ENCODE assay signal across 22 cellular contexts in genomic region chr6:150615967-150616366, GRCh38. TPM values are rescaled to one million over a fixed set of nuclear protein-coding genes. Genes with fewer than 3 reads are reported as not detected.
DNase-seq lines count a peak whose midpoint lies in the region; ATAC-seq and TF ChIP-seq lines count a peak whose summit lies in the region.
"Had no signal": no experiment of that assay in that cellular context is flagged by ENCODE, and none has a peak within 500 bp of the region (broad histone marks: within the 10 kb centered on the region; RNA-seq: fewer than 3 reads in every experiment).

No MANE protein-coding gene starts in this region.

- H3K79me2 ChIP-seq in Loucy (ENCODE audit: insufficient read depth, low read length), result peaks cover 96% of the 10 kb centered on the region

- CTCF ChIA-PET in activated CD4-positive, alpha-beta T cell treated with anti-CD3 and anti-CD28 coated beads for 36 hours (lab: Charles Lee), result interaction anchor here (0.6 to 1.2 kb wide), 6 partner anchors 9 to 545 kb away, joined by 3 to 5 read pairs (median 3); partner anchors contain the start of gene PLEKHG1
- CTCF ChIA-PET in CD8-positive, alpha-beta memory T cell (lab: Charles Lee), result interaction anchor here (0.6 kb wide), 1 partner anchor 16 kb away, joined by 4 read pairs; no protein-coding TSS in a partner anchor

- peaks cover 14% of the 10 kb centered on the region for H3K27me3 Mint-ChIP-seq in activated CD4-positive, alpha-beta T cell treated with anti-CD3 and anti-CD28 coated beads for 36 hours
- peaks cover 4% of the 10 kb centered on the region for H3K27me3 Mint-ChIP-seq in endothelial cell (ENCODE audit: unreplicated experiment)
- no peaks in the 10 kb centered on the region for H3K27me3 Mint-ChIP-seq in stimulated activated memory B cell treated with anti-CD40 and anti-IgM and Interleukin-4, amounts not matched to agents 10 μg/mL and 1 μg/mL and 100 μg/mL, for 72 hours
- peaks cover 1 to 6% of the 10 kb centered on the region in 2 donors for H3K27me3 Mint-ChIP-seq in CD8-positive, alpha-beta memory T cell

- no peak overlapping the region for H3K4me3 ChIP-seq in Loucy (ENCODE audit: low read length, poor library complexity, severe bottlenecking)
- H3K4me3 ChIP-seq in CD8-positive, alpha-beta memory T cell (ENCODE audit: low read length), result no peak overlapping the region
- H3K4me3 ChIP-seq: K562, MG63, SJCRH30 had no signal

- no peaks in the 10 kb centered on the region; the same call in 1 of the 2 replicates for H3F3A ChIP-seq in Loucy (ENCODE audit: low read depth)

- no peak overlapping the region for H3K9ac ChIP-seq in Loucy (ENCODE audit: low read depth, low read length, poor library complexity, severe bottlenecking)

- TF ChIP-seq CTCF in Loucy (conservative IDR thresholded peaks at IDR 0.05; ENCODE audit: low read length) (no peak), endothelial cell (IDR thresholded peaks at IDR 0.05; ENCODE audit: unreplicated experiment) (no peak)

- POLR2A ChIA-PET in activated CD4-positive, alpha-beta T cell treated with anti-CD3 and anti-CD28 coated beads for 36 hours (lab: Charles Lee), result no interaction called here
- POLR2A ChIA-PET in CD8-positive, alpha-beta memory T cell (lab: Charles Lee), result no interaction called here

- no peaks in the 10 kb centered on the region for H3K36me3 ChIP-seq in Loucy (ENCODE audit: insufficient read depth, low read length)
- no peaks in the 10 kb centered on the region for H3K36me3 ChIP-seq in CD8-positive, alpha-beta memory T cell (ENCODE audit: insufficient read depth, low read length)
- H3K36me3 ChIP-seq: MG63, SJCRH30 had no signal

- H3K4me3 Mint-ChIP-seq in activated CD4-positive, alpha-beta T cell treated with anti-CD3 and anti-CD28 coated beads for 36 hours, result no peak overlapping the region
- H3K4me3 Mint-ChIP-seq in endothelial cell (ENCODE audit: unreplicated experiment), result no peak overlapping the region
- H3K4me3 Mint-ChIP-seq in stimulated activated memory B cell treated with anti-CD40 and anti-IgM and Interleukin-4, amounts not matched to agents 10 μg/mL and 1 μg/mL and 100 μg/mL, for 72 hours, result no peak overlapping the region
- peak overlapping the region in 1 of 7 donors; percentile 10 for H3K4me3 Mint-ChIP-seq in CD8-positive, alpha-beta memory T cell

- H3K27me3 ChIP-seq in Loucy (ENCODE audit: insufficient read depth, low read length, poor library complexity, severe bottlenecking), result no peaks in the 10 kb centered on the region
- no peaks in the 10 kb centered on the region for H3K27me3 ChIP-seq in CD8-positive, alpha-beta memory T cell (ENCODE audit: insufficient read depth, low read length, poor library complexity, severe bottlenecking)
- H3K27me3 ChIP-seq: MG63, SJCRH30 had no signal

- H3K4me1 Mint-ChIP-seq in activated CD4-positive, alpha-beta T cell treated with anti-CD3 and anti-CD28 coated beads for 36 hours, result peaks cover 9% of the 10 kb centered on the region
- peaks cover 87% of the 10 kb centered on the region for H3K4me1 Mint-ChIP-seq in endothelial cell (ENCODE audit: unreplicated experiment)
- H3K4me1 Mint-ChIP-seq in stimulated activated memory B cell treated with anti-CD40 and anti-IgM and Interleukin-4, amounts not matched to agents 10 μg/mL and 1 μg/mL and 100 μg/mL, for 72 hours, result peaks cover 84% of the 10 kb centered on the region
- no peaks in the 10 kb centered on the region for H3K4me1 Mint-ChIP-seq in CD8-positive, alpha-beta memory T cell

- H3K27ac ChIP-seq in CD8-positive, alpha-beta memory T cell (ENCODE audit: low read depth, low read length), result no peak overlapping the region
- H3K27ac ChIP-seq: 22Rv1, SJCRH30 had no signal

- peak overlapping the region; percentile 16 for H3K4me2 ChIP-seq in Loucy (ENCODE audit: low read depth, low read length, poor library complexity, severe bottlenecking)

- DNase-seq in activated CD4-positive, alpha-beta T cell treated with anti-CD3 and anti-CD28 coated beads for 36 hours, result no peak
- DNase-seq in activated CD4-positive, alpha-beta T cell treated with anti-CD3 and anti-CD28 coated beads for 48 hours, result no peak
- DNase-seq in endothelial cell (ENCODE audit: low spot score), result no peak
- no peak for DNase-seq in CD8-positive, alpha-beta memory T cell
- DNase-seq: ACHN, MG63, NCI-H1105 treated with DMSO at 0.1 percent for 48 hours, NCI-H2029, NCI-H446, NCI-H524 treated with DMSO at 0.1 percent for 48 hours, NCI-H774, PC-3, SJCRH30 had no signal

- peaks cover 92% of the 10 kb centered on the region for H3K4me1 ChIP-seq in Loucy (ENCODE audit: insufficient read depth, low read length, poor library complexity, severe bottlenecking)
- no peaks in the 10 kb centered on the region for H3K4me1 ChIP-seq in CD8-positive, alpha-beta memory T cell (ENCODE audit: insufficient read depth, low read length)

- H4K20me1 ChIP-seq in Loucy (ENCODE audit: insufficient read depth, low read length, poor library complexity, severe bottlenecking), result no peaks in the 10 kb centered on the region

- H3K27ac Mint-ChIP-seq in activated CD4-positive, alpha-beta T cell treated with anti-CD3 and anti-CD28 coated beads for 36 hours, result no peak overlapping the region
- H3K27ac Mint-ChIP-seq in endothelial cell (ENCODE audit: unreplicated experiment), result peak overlapping the region; percentile 59
- H3K27ac Mint-ChIP-seq in stimulated activated memory B cell treated with anti-CD40 and anti-IgM and Interleukin-4, amounts not matched to agents 10 μg/mL and 1 μg/mL and 100 μg/mL, for 72 hours, result peak overlapping the region; percentile 48
- peak overlapping the region in 1 of 8 donors; percentile 32 for H3K27ac Mint-ChIP-seq in CD8-positive, alpha-beta memory T cell

- no peaks in the 10 kb centered on the region for H3K9me2 ChIP-seq in Loucy (replicated peaks; ENCODE audit: low read depth, low read length)

- peak; percentile 69 for ATAC-seq in activated CD4-positive, alpha-beta T cell treated with anti-CD3 and anti-CD28 coated beads for 36 hours
- ATAC-seq in stimulated activated memory B cell treated with anti-CD40 and anti-IgM and Interleukin-4, amounts not matched to agents 10 μg/mL and 1 μg/mL and 100 μg/mL, for 72 hours, result no peak
- no peak for ATAC-seq in GM19455 (IDR thresholded peaks at IDR 0.05; ENCODE audit: unreplicated experiment)
- no peak for ATAC-seq in HG03565 (IDR thresholded peaks at IDR 0.05; ENCODE audit: unreplicated experiment)
- ATAC-seq: HepG2, K562, PC-3, SK-N-SH treated with all-trans-retinoic acid at 6 μM for 48 hours had no signal

- intact Hi-C loops in activated CD4-positive, alpha-beta T cell treated with anti-CD3 and anti-CD28 coated beads for 36 hours (cut with DNase I, micrococcal nuclease), result no loop called here

- H2AFZ ChIP-seq in Loucy (ENCODE audit: low read length), result no peak overlapping the region

- H3K9me3 Mint-ChIP-seq in activated CD4-positive, alpha-beta T cell treated with anti-CD3 and anti-CD28 coated beads for 36 hours (ENCODE audit: low read depth), result no peaks in the 10 kb centered on the region
- H3K9me3 Mint-ChIP-seq in endothelial cell (ENCODE audit: unreplicated experiment), result no peaks in the 10 kb centered on the region
- H3K9me3 Mint-ChIP-seq in stimulated activated memory B cell treated with anti-CD40 and anti-IgM and Interleukin-4, amounts not matched to agents 10 μg/mL and 1 μg/mL and 100 μg/mL, for 72 hours, result no peaks in the 10 kb centered on the region
- H3K9me3 Mint-ChIP-seq in CD8-positive, alpha-beta memory T cell, result no peaks in the 10 kb centered on the region

- H3K9me3 ChIP-seq in Loucy (ENCODE audit: insufficient read depth, low read depth, low read length), result no peaks in the 10 kb centered on the region
- H3K9me3 ChIP-seq in CD8-positive, alpha-beta memory T cell (ENCODE audit: low read length), result no peaks in the 10 kb centered on the region
- H3K9me3 ChIP-seq: MG63, SJCRH30 had no signal

- H3K36me3 Mint-ChIP-seq in activated CD4-positive, alpha-beta T cell treated with anti-CD3 and anti-CD28 coated beads for 36 hours (ENCODE audit: low read depth), result no peaks in the 10 kb centered on the region
- H3K36me3 Mint-ChIP-seq in endothelial cell (ENCODE audit: low read depth, unreplicated experiment), result peaks cover 20% of the 10 kb centered on the region
- H3K36me3 Mint-ChIP-seq in stimulated activated memory B cell treated with anti-CD40 and anti-IgM and Interleukin-4, amounts not matched to agents 10 μg/mL and 1 μg/mL and 100 μg/mL, for 72 hours, result peaks cover 34% of the 10 kb centered on the region
- H3K36me3 Mint-ChIP-seq in CD8-positive, alpha-beta memory T cell, result no peaks in the 10 kb centered on the region

RNA-seq across cellular contexts. Expression of gene PLEKHG1, which starts 16.3 kb away (rescaled TPM):
- total RNA-seq in activated CD4-positive, alpha-beta T cell treated with anti-CD3 and anti-CD28 coated beads for 36 hours, result 10 to 100 TPM in 1 of 2 experiments, 1 to 10 TPM in 1; 8.2 to 11.6 TPM
- total RNA-seq in endothelial cell (ENCODE audit: unreplicated experiment), result 135 TPM
- total RNA-seq in CD8-positive, alpha-beta memory T cell, result 1 to 10 TPM; 8.8 to 9.4 TPM
- polyA plus RNA-seq in CD8-positive, alpha-beta memory T cell, result 1.9 TPM
- total RNA-seq: LHCN-M2 had no signal

Comparison
In these comparisons a context has a peak if more than half of its experiments do, and no peak if none do; other contexts are left out.
1. RNA of gene PLEKHG1, which starts 16.3 kb away (total RNA-seq): 135 TPM in endothelial cell (single experiment); 8.2 to 11.6 TPM in activated CD4-positive, alpha-beta T cell treated with anti-CD3 and anti-CD28 coated beads for 36 hours and 8.8 to 9.4 TPM in CD8-positive, alpha-beta memory T cell; every median in the first group is over 10 times any median in the second.